ENCODE assay signal across 15 cellular contexts in the genomic region with DNA sequence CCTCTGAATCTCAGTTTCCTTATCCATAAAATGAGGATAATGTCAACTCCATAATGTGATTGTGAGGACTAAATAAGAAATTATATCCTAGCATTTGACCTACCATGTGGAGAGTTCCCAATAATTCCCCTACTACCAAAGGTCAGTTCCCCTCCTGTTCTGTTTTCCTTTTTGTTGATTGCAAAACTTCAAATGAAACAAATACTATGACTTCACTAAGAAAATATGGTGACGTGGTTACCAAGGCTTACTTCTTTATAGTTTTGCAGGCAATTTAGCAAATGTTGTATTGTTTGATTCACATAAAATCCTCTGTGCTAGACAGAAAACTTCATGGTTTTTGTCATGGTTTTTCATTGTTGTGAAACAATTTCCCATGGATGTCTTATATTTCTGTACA.
"Had no signal": no experiment of that assay in that cellular context is flagged by ENCODE, and none has a peak within 500 bp of the region (broad histone marks: within the 10 kb centered on the region; RNA-seq: fewer than 3 reads in every experiment).

No MANE protein-coding gene starts in this region.

- H3K4me3 ChIP-seq: esophagus muscularis mucosa, gastroesophageal sphincter, left ventricle myocardium inferior, ovary, skin epidermis had no signal

- H3K27ac ChIP-seq: esophagus muscularis mucosa, gastroesophageal sphincter, left ventricle myocardium inferior, ovary, skin epidermis had no signal

- H3K27ac Mint-ChIP-seq: activated B cell treated with CpG ODN at 0.5 μM for 24 hours; activated naive CD4-positive, alpha-beta T cell treated with anti-CD3 and anti-CD28 coated beads, Interleukin-2, amount 10 ng/mL, durations not matched to agents 7 days and 5 days; activated T-helper 17 cell treated with anti-CD3 and anti-CD28 coated beads, Interleukin-2, amount 50 U/mL, for 72 hours; T-helper 1 cell treated with Interleukin-12 subunit alpha and Interleukin-12 subunit beta and Interleukin-4 antibody, amounts not matched to agents 30 μg/mL and 1 μg/mL, for 36 hours had no signal

- H3K4me3 Mint-ChIP-seq: activated B cell treated with CpG ODN at 0.5 μM for 24 hours; activated naive CD4-positive, alpha-beta T cell treated with anti-CD3 and anti-CD28 coated beads, Interleukin-2, amount 10 ng/mL, durations not matched to agents 7 days and 5 days; activated T-helper 17 cell treated with anti-CD3 and anti-CD28 coated beads, Interleukin-2, amount 50 U/mL, for 72 hours; T-helper 1 cell treated with Interleukin-12 subunit alpha and Interleukin-12 subunit beta and Interleukin-4 antibody, amounts not matched to agents 30 μg/mL and 1 μg/mL, for 36 hours had no signal

- H3K36me3 Mint-ChIP-seq: activated naive CD4-positive, alpha-beta T cell treated with anti-CD3 and anti-CD28 coated beads, Interleukin-2, amount 10 ng/mL, durations not matched to agents 7 days and 5 days had no signal

- H3K9me3 Mint-ChIP-seq: activated B cell treated with CpG ODN at 0.5 μM for 24 hours; activated naive CD4-positive, alpha-beta T cell treated with anti-CD3 and anti-CD28 coated beads, Interleukin-2, amount 10 ng/mL, durations not matched to agents 7 days and 5 days; activated T-helper 17 cell treated with anti-CD3 and anti-CD28 coated beads, Interleukin-2, amount 50 U/mL, for 72 hours had no signal

- H3K4me1 ChIP-seq: esophagus muscularis mucosa, gastroesophageal sphincter, left ventricle myocardium inferior had no signal

- H3K36me3 ChIP-seq: esophagus muscularis mucosa, gastroesophageal sphincter, left ventricle myocardium inferior, ovary had no signal

- H3K4me1 Mint-ChIP-seq: activated B cell treated with CpG ODN at 0.5 μM for 24 hours; activated naive CD4-positive, alpha-beta T cell treated with anti-CD3 and anti-CD28 coated beads, Interleukin-2, amount 10 ng/mL, durations not matched to agents 7 days and 5 days; activated T-helper 17 cell treated with anti-CD3 and anti-CD28 coated beads, Interleukin-2, amount 50 U/mL, for 72 hours had no signal

- FAIRE-seq: endometrium had no signal

- H3K9me3 ChIP-seq: esophagus muscularis mucosa, ovary had no signal

- H3K27me3 Mint-ChIP-seq: activated B cell treated with CpG ODN at 0.5 μM for 24 hours had no signal

- DNase-seq: activated B cell treated with CpG ODN at 0.5 μM for 24 hours; activated CD4-positive, alpha-beta T cell treated with anti-CD3 and anti-CD28 coated beads, Interleukin-2, amount 50 U/mL, for 1 hour; activated naive CD4-positive, alpha-beta T cell treated with anti-CD3 and anti-CD28 coated beads, Interleukin-2, amount 10 ng/mL, durations not matched to agents 7 days and 5 days; activated T-cell treated with anti-CD3 and anti-CD28 coated beads for 4 hours; amniotic stem cell; cerebellar nuclear complex; left ventricle myocardium inferior; mesendoderm; ovary had no signal

- H3K27me3 ChIP-seq: esophagus muscularis mucosa, ovary had no signal
